In the genomic region with DNA sequence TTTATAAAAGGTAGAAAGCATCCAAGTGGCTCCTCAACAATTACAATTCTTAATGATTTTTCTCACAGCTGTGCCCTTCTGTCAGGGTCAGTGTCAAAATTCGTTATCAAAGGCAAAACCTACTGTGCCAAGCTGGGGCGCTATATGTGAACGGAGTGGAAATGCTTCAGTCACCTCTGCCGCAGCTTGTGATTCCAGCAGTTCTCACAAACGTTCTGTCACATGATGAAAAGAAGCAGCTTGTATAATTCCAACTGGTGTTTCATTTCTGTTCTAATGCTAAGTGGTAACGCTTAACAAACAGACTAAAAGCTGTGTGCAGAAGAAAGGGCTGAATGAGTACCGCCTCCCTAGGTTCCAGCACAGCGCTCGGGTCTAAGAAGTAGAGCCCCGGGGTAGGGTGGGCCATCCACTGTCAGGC, we compare ENCODE assay signal across 15 cellular contexts. TPM values are rescaled to one million over a fixed set of nuclear protein-coding genes. Genes with fewer than 3 reads are reported as not detected.
DNase-seq lines count a peak whose midpoint lies in the region; ATAC-seq, FAIRE-seq and TF ChIP-seq lines count a peak whose summit lies in the region.
"Had no signal": no experiment of that assay in that cellular context is flagged by ENCODE, and none has a peak within 500 bp of the region (broad histone marks: within the 10 kb centered on the region; RNA-seq: fewer than 3 reads in every experiment).

No MANE protein-coding gene starts in this region.

- TF ChIP-seq CTCF in AG04450 (IDR thresholded peaks at IDR 0.05; ENCODE audit: low read depth, low read length), result no peak
- TF ChIP-seq CTCF in fibroblast of villous mesenchyme (IDR thresholded peaks at IDR 0.05; ENCODE audit: insufficient read depth, low read depth, low read length), result no peak
- no peak for TF ChIP-seq CTCF in pancreas (IDR thresholded peaks at IDR 0.05)
- no peak for TF ChIP-seq CTCF in MCF 10A (IDR thresholded peaks at IDR 0.05; ENCODE audit: unreplicated experiment)

- H3K4me3 ChIP-seq in AG04450 (ENCODE audit: low read depth, low read length), result no peak overlapping the region
- no peak overlapping the region for H3K4me3 ChIP-seq in fibroblast of villous mesenchyme (ENCODE audit: low read depth, low read length)
- H3K4me3 ChIP-seq in pancreas, result no peak overlapping the region
- H3K4me3 ChIP-seq: upper lobe of left lung had no signal

- FAIRE-seq in pancreas (lab: Jason Lieb, UNC), result no peak
- FAIRE-seq: kidney had no signal

- DNase-seq in AG04450 (ENCODE audit: low read depth, low spot score) (no peak), NCI-H1694 (lab: John Stamatoyannopoulos, UW) (peak; percentile 71), fibroblast of villous mesenchyme (ENCODE audit: low read depth) (peak; percentile 63), pancreas (no peak), AG20443 (ENCODE audit: low spot score) (no peak), MCF 10A (ENCODE audit: unreplicated experiment) (no peak)
- DNase-seq in stimulated activated naive CD4-positive, alpha-beta T cell treated with Interleukin-2 at 50 U/mL for 16 hours (lab: John Stamatoyannopoulos, UW), result no peak
- DNase-seq: activated B cell treated with CpG ODN at 0.5 μM for 24 hours; activated T-cell treated with anti-CD3 and anti-CD28 coated beads, Interleukin-2, amount 50 U/mL, for 24 hours; GDM1; kidney; NCI-H526 treated with DMSO at 0.1 percent for 48 hours had no signal

- ATAC-seq in pancreas (peak in 3 of 4 donors; percentile 12 to 20 (median 13)), HG03097 (IDR thresholded peaks at IDR 0.05; ENCODE audit: low FRiP score, unreplicated experiment) (no peak)

- POLR2A ChIA-PET in AG04450 (lab: Yijun Ruan, JAX), result interaction anchor here (0.6 to 1.4 kb wide), 4 partner anchors 8 to 45 kb away, joined by 3 to 6 read pairs (median 4); partner anchors contain the start of gene FLCN
- POLR2A ChIA-PET in MCF 10A (lab: Yijun Ruan, JAX), result interaction anchor here (0.7 to 1.2 kb wide), 2 partner anchors 9 to 11 kb away, joined by 3 read pairs; no protein-coding TSS in a partner anchor

- peak overlapping the region; percentile 55 for H3K27ac ChIP-seq in AG04450 (ENCODE audit: low read depth, low read length)
- H3K27ac ChIP-seq in pancreas, result no peak overlapping the region

- no peak overlapping the region for H3K27ac Mint-ChIP-seq in MCF 10A (ENCODE audit: low read depth, unreplicated experiment)

- H3K27me3 ChIP-seq in AG04450 (ENCODE audit: control insufficient read depth, insufficient read depth, low read length) (no peaks in the 10 kb centered on the region), pancreas (no peaks in the 10 kb centered on the region)
- H3K27me3 ChIP-seq: upper lobe of left lung had no signal

- H3K36me3 Mint-ChIP-seq in MCF 10A (ENCODE audit: insufficient read depth, unreplicated experiment), result peaks cover 5% of the 10 kb centered on the region

- no peak overlapping the region for H3K4me3 Mint-ChIP-seq in MCF 10A (ENCODE audit: unreplicated experiment)
- H3K4me3 Mint-ChIP-seq: activated B cell treated with CpG ODN at 0.5 μM for 24 hours; activated T-cell treated with anti-CD3 and anti-CD28 coated beads, Interleukin-2, amount 50 U/mL, for 24 hours had no signal

- no TSS peak for BruUV-seq in MCF 10A (replicated peaks; lab: Mats Ljungman, UMichigan)

- H3K36me3 ChIP-seq in pancreas, result no peaks in the 10 kb centered on the region

- H3K9me3 ChIP-seq in AG04450 (ENCODE audit: control insufficient read depth, insufficient read depth, low read length) (no peaks in the 10 kb centered on the region), pancreas (no peaks in the 10 kb centered on the region)
- H3K9me3 ChIP-seq: upper lobe of left lung had no signal

- CTCF ChIA-PET in AG04450 (lab: Charles Lee), result interaction anchor here (0.9 kb wide), 1 partner anchor 50 kb away, joined by 4 read pairs; no protein-coding TSS in a partner anchor
- CTCF ChIA-PET in MCF 10A (lab: Yijun Ruan, JAX), result no interaction called here

- H3K9me3 Mint-ChIP-seq in MCF 10A (ENCODE audit: unreplicated experiment), result no peaks in the 10 kb centered on the region
- H3K9me3 Mint-ChIP-seq: activated B cell treated with CpG ODN at 0.5 μM for 24 hours; activated T-cell treated with anti-CD3 and anti-CD28 coated beads, Interleukin-2, amount 50 U/mL, for 24 hours had no signal

- H3K4me1 ChIP-seq in pancreas, result no peaks in the 10 kb centered on the region

- H3K4me1 Mint-ChIP-seq in MCF 10A (ENCODE audit: insufficient read depth, unreplicated experiment), result no peaks in the 10 kb centered on the region

- no peaks in the 10 kb centered on the region for H3K27me3 Mint-ChIP-seq in MCF 10A (ENCODE audit: insufficient read depth, unreplicated experiment)
- H3K27me3 Mint-ChIP-seq: activated B cell treated with CpG ODN at 0.5 μM for 24 hours; activated T-cell treated with anti-CD3 and anti-CD28 coated beads, Interleukin-2, amount 50 U/mL, for 24 hours had no signal

- intact Hi-C loops in pancreas (cut with DNase I), result no loop called here
- intact Hi-C loops in MCF 10A (cut with micrococcal nuclease), result no loop called here

- 57 to 67% methylated on average over 10 of the region's 10 CpGs for WGBS in pancreas, 2 donors

RNA-seq across cellular contexts. Expression of gene PLD6, which starts 14.2 kb away (rescaled TPM):
- polyA plus RNA-seq in AG04450 (2011; rRNA removed), result 1.6 and 1.7 TPM in 2 replicates
- polyA minus RNA-seq in AG04450 (2011; rRNA and poly(A)+ RNA removed), result 1.3 and 2.2 TPM in 2 replicates
- total RNA-seq in fibroblast of villous mesenchyme, result 4.8 and 5.6 TPM in 2 replicates
- total RNA-seq in pancreas, result 1 to 10 TPM; 1.5 to 3.4 (median 2.3) TPM
- 1 to 10 TPM; 2.3 to 3.4 TPM for polyA plus RNA-seq in pancreas
- 5.5 and 9.2 TPM in 2 replicates for total RNA-seq in MCF 10A (2022)
- total RNA-seq: M059J had no signal

RNA-seq across cellular contexts. Expression of gene FLCN, which starts 45.0 kb away (rescaled TPM):
- polyA plus RNA-seq in AG04450 (2011; rRNA removed) (13.7 and 17.8 TPM in 2 replicates), pancreas (10 to 100 TPM; 27.2 to 30.1 TPM)
- polyA minus RNA-seq in AG04450 (2011; rRNA and poly(A)+ RNA removed), result 34.7 and 42.2 TPM in 2 replicates
- total RNA-seq in fibroblast of villous mesenchyme (64.3 and 74.1 TPM in 2 replicates), pancreas (10 to 100 TPM; 14.1 to 42.1 (median 16.8) TPM), MCF 10A (2022) (25.6 and 49.7 TPM in 2 replicates)

Comparison
In these comparisons a context has a peak if more than half of its experiments do, and no peak if none do; other contexts are left out.
1. DNase-seq: peak in NCI-H1694 (single experiment) and fibroblast of villous mesenchyme (single experiment); none in AG04450 (single experiment), pancreas (0 of 6), AG20443 (single experiment), stimulated activated naive CD4-positive, alpha-beta T cell treated with Interleukin-2 at 50 U/mL for 16 hours (single experiment) and MCF 10A (single experiment).